Comparison of ENCODE assay signal across 8 cellular contexts in the genomic region with DNA sequence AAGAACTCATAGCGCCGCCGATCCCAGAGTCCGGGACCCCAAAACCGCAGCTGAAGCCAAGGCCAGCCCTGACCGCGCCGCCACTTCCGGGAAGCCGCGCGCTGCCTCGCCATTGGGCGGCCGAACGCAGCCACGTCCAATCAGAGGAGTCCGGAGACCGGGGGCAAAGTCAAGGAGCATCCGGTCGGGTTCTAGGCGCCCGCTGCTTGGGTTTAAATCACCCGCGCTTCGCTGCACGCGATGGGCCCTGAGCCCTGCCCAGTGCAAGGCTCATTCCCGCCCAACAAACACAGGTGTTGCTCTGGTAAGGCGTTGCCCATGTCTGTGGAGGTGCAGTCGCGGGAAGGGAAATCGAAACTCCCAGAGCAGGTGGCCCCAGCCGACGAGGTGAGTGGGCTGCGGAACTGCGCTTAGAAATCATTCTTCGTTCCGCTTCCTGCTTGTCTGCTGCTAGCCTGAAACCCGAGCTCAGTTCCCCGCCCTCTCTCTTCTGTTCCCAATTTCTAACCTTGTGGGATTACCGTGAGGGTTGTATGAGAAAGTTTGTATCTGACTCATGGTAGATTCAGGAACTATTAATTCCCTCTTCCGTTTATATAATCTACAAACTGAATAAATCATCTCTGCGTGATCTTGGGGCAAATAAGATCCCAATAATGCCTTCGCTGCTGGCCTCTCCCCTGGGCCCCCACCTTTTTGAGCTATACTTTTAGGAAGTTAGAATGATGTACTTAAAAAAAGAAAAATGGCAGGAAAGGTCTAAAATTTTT. TPM values are rescaled to one million over a fixed set of nuclear protein-coding genes. Genes with fewer than 3 reads are reported as not detected.
DNase-seq lines count a peak whose midpoint lies in the region; ATAC-seq, FAIRE-seq and TF ChIP-seq lines count a peak whose summit lies in the region.

A gene (minus strand): TSS at position 96 of the 770 bp plus-strand sequence. CDS start 86 bp downstream, at position 10.

- TF ChIP-seq POLR2A in GM19193 (IDR thresholded peaks at IDR 0.05; ENCODE audit: extremely low read depth, insufficient read depth, insufficient read length) = peak; percentile 64

- FAIRE-seq in keratinocyte (lab: Jason Lieb, UNC) = peak; percentile 69

- peak; percentile 81 for ATAC-seq in HG03432 (IDR thresholded peaks at IDR 0.05; ENCODE audit: unreplicated experiment)

- H3K9me3 ChIP-seq in keratinocyte (ENCODE audit: control insufficient read depth, low read depth, low read length) = no peaks in the 10 kb centered on the region

- H3K4me2 ChIP-seq in keratinocyte (ENCODE audit: control insufficient read depth, extremely low read depth, insufficient read depth, low read depth, low read length) = peak within 1 kb of the TSS; percentile 95

- peak within 1 kb of the TSS; percentile 56 to 82 (median 65) for H3K4me3 ChIP-seq in keratinocyte (ENCODE audit: control insufficient read depth in 2 of 3, extremely low read depth in 1 of 3, insufficient read depth in 2 of 3, low read depth in 1 of 3, low read length in 3 of 3)

- peak; percentile 93 for DNase-seq in Ammon's horn (ENCODE audit: low spot score)
- peak; percentile 72 for DNase-seq in NCI-H460 (ENCODE audit: extremely low read depth, low read depth)
- peak; percentile 88 for DNase-seq in activated CD4-positive, CD25-positive, alpha-beta regulatory T cell treated with anti-CD3 and anti-CD28 coated beads, Interleukin-2, amount 50 U/mL, for 72 hours
- DNase-seq in cerebellar cortex (ENCODE audit: low spot score) = peak; percentile 93
- peak; percentile 49 for DNase-seq in keratinocyte (ENCODE audit: low read depth, low spot score)
- peak; percentile 76 to 82 (median 81) for DNase-seq in stimulated activated CD4-positive, alpha-beta T cell treated with anti-CD3 and anti-CD28 coated beads, Interleukin-12 subunit alpha, Interleukin-12 subunit beta, amount 100 ng/mL, for 48 hours (ENCODE audit: low read depth in 2 of 3, low spot score in 1 of 3)

- H3K27me3 ChIP-seq in keratinocyte (ENCODE audit: control insufficient read depth, extremely low read depth, insufficient read depth, low read length) = no peaks in the 10 kb centered on the region

- no peaks in the 10 kb centered on the region for H4K20me1 ChIP-seq in keratinocyte (ENCODE audit: control insufficient read depth, extremely low read depth, insufficient read depth, low read length)

- H3K9me1 ChIP-seq in keratinocyte (ENCODE audit: control insufficient read depth, extremely low read depth, insufficient read depth, low read length) = no peaks in the 10 kb centered on the region

- peak within 1 kb of the TSS; percentile 89 for H3K27ac ChIP-seq in keratinocyte (ENCODE audit: control insufficient read depth, insufficient read depth, low read length)

- no peak for TF ChIP-seq CTCF in keratinocyte (optimal IDR thresholded peaks at IDR 0.05 in 1 of 3, IDR thresholded peaks at IDR 0.05 in 1 of 3, conservative IDR thresholded peaks at IDR 0.05 in 1 of 3; ENCODE audit: extremely low read depth in 1 of 3, insufficient read depth in 2 of 3, low read length in 3 of 3)

- H3K9ac ChIP-seq in keratinocyte (ENCODE audit: control insufficient read depth, extremely low read depth, insufficient read depth, low read length) = peak within 1 kb of the TSS; percentile 83

- peaks cover 14% of the 10 kb centered on the region for H3K4me1 ChIP-seq in keratinocyte (ENCODE audit: control insufficient read depth, extremely low read depth, insufficient read depth, low read length)

- H3K79me2 ChIP-seq in keratinocyte (ENCODE audit: control insufficient read depth, insufficient read depth, low read length) = peaks cover 38% of the 10 kb centered on the region

- dilution Hi-C loops in keratinocyte (cut with MboI; ENCODE audit: extremely low pct_ligation_motif_present, low sequenced_read_pairs) = no loop called here

- H3K36me3 ChIP-seq in keratinocyte (ENCODE audit: control insufficient read depth in 2 of 2, extremely low read depth in 1 of 2, insufficient read depth in 2 of 2, low read length in 2 of 2) = peaks cover 0 to 2% of the 10 kb centered on the region in 2 experiments

- H2AFZ ChIP-seq in keratinocyte (ENCODE audit: control insufficient read depth, low read length) = peak within 1 kb of the TSS; percentile 97

RNA-seq across cellular contexts. Expression of the gene that starts here (rescaled TPM):
- 7.3 and 8.0 TPM in 2 replicates for total RNA-seq in NCI-H460 (2014; rRNA removed; shearing (Covaris generic))
- polyA plus RNA-seq in NCI-H460 (2014; cell fraction: nucleus; rRNA removed) = 4.7 and 5.7 TPM in 2 replicates
- polyA plus RNA-seq in keratinocyte = 4.1 to 9.1 TPM (median 4.6 TPM) in 3 replicates
- polyA plus RNA-seq in keratinocyte (2011; ENCODE audit: low read depth) = 7.8 TPM
- polyA plus RNA-seq in keratinocyte (2011; cell fraction: cytosol; rRNA removed) = 2.6 and 3.9 TPM in 2 replicates
- polyA plus RNA-seq in keratinocyte (2011; cell fraction: nucleus; rRNA removed) = 7.1 and 7.8 TPM in 2 replicates
- 3.7 and 4.1 TPM in 2 replicates for polyA plus RNA-seq in keratinocyte (2012; ENCODE audit: low replicate concordance)
- 1.7 to 6.1 TPM (median 2.4 TPM) in 3 replicates for polyA minus RNA-seq in keratinocyte
- polyA minus RNA-seq in keratinocyte (2011; cell fraction: cytosol; rRNA and poly(A)+ RNA removed) = 1.9 TPM
- 3.5 and 8.3 TPM in 2 replicates for polyA minus RNA-seq in keratinocyte (2011; cell fraction: nucleus; rRNA and poly(A)+ RNA removed)

Comparison
In these comparisons a context has a peak if more than half of its experiments do, and no peak if none do; other contexts are left out.
1. Peak in every context shown above with its lines: DNase-seq, ATAC-seq, H3K4me3 ChIP-seq and H3K27ac ChIP-seq.